ENCODE assay signal across 1 cellular context in genomic region chr2:113288117-113288673, GRCh38. TPM values are rescaled to one million over a fixed set of nuclear protein-coding genes. Genes with fewer than 3 reads are reported as not detected.
"Had no signal": no experiment of that assay in that cellular context is flagged by ENCODE, and none has a peak within 500 bp of the region (broad histone marks: within the 10 kb centered on the region; RNA-seq: fewer than 3 reads in every experiment).

No MANE protein-coding gene starts in this region.

RNA-seq across cellular contexts. Expression of gene PAX8, which starts 9.5 kb away (rescaled TPM):
- total RNA-seq: occipital lobe had no signal
